In genomic region chr1:162905174-162905573, GRCh38 we compare ENCODE assay signal across 18 cellular contexts. TPM values are rescaled to one million over a fixed set of nuclear protein-coding genes. Genes with fewer than 3 reads are reported as not detected.
DNase-seq lines count a peak whose midpoint lies in the region; ATAC-seq and TF ChIP-seq lines count a peak whose summit lies in the region.
"Had no signal": no experiment of that assay in that cellular context is flagged by ENCODE, and none has a peak within 500 bp of the region (broad histone marks: within the 10 kb centered on the region; RNA-seq: fewer than 3 reads in every experiment).

No MANE protein-coding gene starts in this region.

- H3K4me3 ChIP-seq in fibroblast of the aortic adventitia (ENCODE audit: low read depth, low read length): no peak overlapping the region
- H3K4me3 ChIP-seq in skeletal muscle tissue (ENCODE audit: low read length in 3 of 3): peak overlapping the region in 1 of 3 donors; percentile 11
- no peak overlapping the region for H3K4me3 ChIP-seq in body of pancreas
- H3K4me3 ChIP-seq: A549, dorsolateral prefrontal cortex, esophagus muscularis mucosa, upper lobe of right lung had no signal

- H3K9me3 ChIP-seq in skeletal muscle tissue (ENCODE audit: control insufficient read depth in 3 of 3, low read length in 3 of 3) (no peaks in the 10 kb centered on the region), body of pancreas (no peaks in the 10 kb centered on the region)
- H3K9me3 ChIP-seq: A549, esophagus muscularis mucosa, upper lobe of right lung had no signal

- ATAC-seq in SK-N-SH treated with all-trans-retinoic acid at 6 μM for 48 hours: peak; percentile 19
- no peak for ATAC-seq in body of pancreas
- no peak for ATAC-seq in HG02759 (IDR thresholded peaks at IDR 0.05; ENCODE audit: unreplicated experiment)

- no peaks in the 10 kb centered on the region for H3K27me3 ChIP-seq in skeletal muscle tissue (ENCODE audit: control insufficient read depth in 3 of 3, insufficient read depth in 3 of 3, low read length in 3 of 3)
- H3K27me3 ChIP-seq in body of pancreas: no peaks in the 10 kb centered on the region
- H3K27me3 ChIP-seq: dorsolateral prefrontal cortex, esophagus muscularis mucosa, upper lobe of right lung had no signal

- H3K27ac ChIP-seq in skeletal muscle tissue (ENCODE audit: low read depth, low read length): peak overlapping the region; percentile 80
- no peak overlapping the region for H3K27ac ChIP-seq in body of pancreas
- H3K27ac ChIP-seq: A549, esophagus muscularis mucosa, KMS-11, upper lobe of right lung had no signal

- H3K4me1 ChIP-seq in skeletal muscle tissue (ENCODE audit: control insufficient read depth in 3 of 3, insufficient read depth in 3 of 3, low read length in 3 of 3): peaks cover 16 to 44% (median 22%) of the 10 kb centered on the region in 3 donors
- H3K4me1 ChIP-seq in body of pancreas: no peaks in the 10 kb centered on the region

- H3K36me3 ChIP-seq in skeletal muscle tissue (ENCODE audit: control insufficient read depth in 3 of 3, insufficient read depth in 3 of 3, low read length in 3 of 3) (no peaks in the 10 kb centered on the region), body of pancreas (replicated peaks in 1 of 2; ENCODE audit: insufficient read depth in 1 of 2, low read depth in 2 of 2) (no peaks in the 10 kb centered on the region)
- H3K36me3 ChIP-seq: esophagus muscularis mucosa, upper lobe of right lung had no signal

- no peak for TF ChIP-seq POLR2A in body of pancreas (IDR thresholded peaks at IDR 0.05)

- no peak for TF ChIP-seq CTCF in fibroblast of the aortic adventitia (IDR thresholded peaks at IDR 0.05; ENCODE audit: insufficient read depth, low read length)
- no peak for TF ChIP-seq CTCF in body of pancreas (IDR thresholded peaks at IDR 0.05)

- 56 to 65% methylated on average over 1 of the region's 1 CpG for WGBS in body of pancreas, 2 donors

- intact Hi-C loops in body of pancreas (cut with DNase I): no loop called here

- DNase-seq in NCI-H446 treated with DMSO at 0.1 percent for 48 hours (lab: John Stamatoyannopoulos, UW) (peak; percentile 43), NCI-H446 (lab: John Stamatoyannopoulos, UW) (no peak), fibroblast of the aortic adventitia (ENCODE audit: low read depth) (peak; percentile 35), body of pancreas (no peak), NK-92 (lab: John Stamatoyannopoulos, UW; ENCODE audit: unreplicated experiment) (no peak)
- DNase-seq: activated CD4-positive, alpha-beta T cell treated with anti-CD3 and anti-CD28 coated beads, Interleukin-2, amount 10 ng/mL, durations not matched to agents 24 days and 14 days; activated CD8-positive, alpha-beta memory T cell treated with anti-CD3 and anti-CD28 coated beads, Interleukin-2, amount 50 U/mL, for 48 hours; CD4-positive, CD25-positive, alpha-beta regulatory T cell; dorsolateral prefrontal cortex; NCI-H1092; upper lobe of right lung had no signal

- peak overlapping the region in 1 of 3 donors; percentile 16 for H3K9ac ChIP-seq in skeletal muscle tissue (ENCODE audit: low read depth in 1 of 3, low read length in 3 of 3)
- H3K9ac ChIP-seq: KMS-11 had no signal

TF ChIP-seq in SK-N-SH treated with all-trans-retinoic acid at 6 μM for 48 hours, 23 proteins besides CTCF, POLR2A, EP300 and RAD21:
- TF ChIP-seq TSHZ2 (CRISPR knock-in tag; IDR thresholded peaks at IDR 0.05) (no peak), BACH2 (CRISPR knock-in tag; IDR thresholded peaks at IDR 0.05; ENCODE audit: borderline replicate concordance) (no peak), GLIS3 (CRISPR knock-in tag; IDR thresholded peaks at IDR 0.05) (no peak)
TF ChIP-seq in SK-N-SH treated with all-trans-retinoic acid at 6 μM for 48 hours: peak in this region for 0.

RNA-seq across cellular contexts. Expression of gene CCDC190, which starts 44.2 kb away (rescaled TPM):
- total RNA-seq in fibroblast of the aortic adventitia (ENCODE audit: low replicate concordance) (0.16 and 4.6 TPM in 2 replicates), skeletal muscle tissue (3.1 TPM), body of pancreas (not detected)
- total RNA-seq: activated CD4-positive, alpha-beta T cell treated with anti-CD3 and anti-CD28 coated beads, Interleukin-2, amount 10 ng/mL, durations not matched to agents 24 days and 14 days; CD4-positive, CD25-positive, alpha-beta regulatory T cell; G401; upper lobe of right lung had no signal

Comparison
In these comparisons a context has a peak if more than half of its experiments do, and no peak if none do; other contexts are left out.
1. DNase-seq: peak in NCI-H446 treated with DMSO at 0.1 percent for 48 hours (single experiment) and fibroblast of the aortic adventitia (single experiment); none in NCI-H446 (0 of 2), body of pancreas (0 of 4) and NK-92 (single experiment).